ENCODE assay signal across 12 cellular contexts in genomic region chr4:8473198-8473919, GRCh38. TPM values are rescaled to one million over a fixed set of nuclear protein-coding genes. Genes with fewer than 3 reads are reported as not detected.
A peak's percentile ranks its signal among the peaks of the same experiment; 100 is the strongest.
DNase-seq lines count a peak whose midpoint lies in the region; ATAC-seq and TF ChIP-seq lines count a peak whose summit lies in the region.
"Had no signal": no experiment of that assay in that cellular context is flagged by ENCODE, and none has a peak within 500 bp of the region (broad histone marks: within the 10 kb centered on the region; RNA-seq: fewer than 3 reads in every experiment).

No MANE protein-coding gene starts in this region.

- H3K36me3 ChIP-seq in PC-9 (ENCODE audit: low read depth) (no peaks in the 10 kb centered on the region), muscle layer of colon (ENCODE audit: insufficient read depth, low read length) (peaks cover 30% of the 10 kb centered on the region), thyroid gland (peaks cover 6 to 7% of the 10 kb centered on the region in 2 donors)
- no peaks in the 10 kb centered on the region for H3K36me3 ChIP-seq in CD8-positive, alpha-beta T cell (ENCODE audit: insufficient read depth, low read length)

- peaks cover 13% of the 10 kb centered on the region; the same call in 1 of the 2 replicates for H3F3A ChIP-seq in PC-9 (ENCODE audit: insufficient read depth, low read depth)

- peak overlapping the region; percentile 19 for H3K27ac Mint-ChIP-seq in dendritic cell treated with granulocyte-macrophage colony-stimulating factor and Interleukin-4, amounts not matched to agents 40 ng/mL and 50 ng/mL, for 4 days
- H3K27ac Mint-ChIP-seq in CD8-positive, alpha-beta T cell, result no peak overlapping the region
- no peak overlapping the region for H3K27ac Mint-ChIP-seq in activated CD4-positive, alpha-beta memory T cell treated with anti-CD3 and anti-CD28 coated beads for 36 hours
- no peak overlapping the region for H3K27ac Mint-ChIP-seq in activated CD8-positive, alpha-beta T cell treated with anti-CD3 and anti-CD28 coated beads, Interleukin-2, amount 10 ng/mL, durations not matched to agents 7 days and 5 days
- H3K27ac Mint-ChIP-seq: activated naive CD8-positive, alpha-beta T cell treated with anti-CD3 and anti-CD28 coated beads, Interleukin-2, amount 50 U/mL, for 24 hours had no signal

- TF ChIP-seq CTCF in PC-9 (conservative IDR thresholded peaks at IDR 0.05), result no peak
- TF ChIP-seq CTCF in thyroid gland (IDR thresholded peaks at IDR 0.05), result peak in 4 of 6 experiments; percentile 43 to 70 (median 50)
- TF ChIP-seq CTCF in CD8-positive, alpha-beta T cell (IDR thresholded peaks at IDR 0.05), result no peak

- 40 to 44% methylated on average over 17 to 20 of the region's 23 CpGs for WGBS in thyroid gland, 2 donors

- no peaks in the 10 kb centered on the region for H3K27me3 Mint-ChIP-seq in dendritic cell treated with granulocyte-macrophage colony-stimulating factor and Interleukin-4, amounts not matched to agents 40 ng/mL and 50 ng/mL, for 4 days
- no peaks in the 10 kb centered on the region for H3K27me3 Mint-ChIP-seq in CD8-positive, alpha-beta T cell (ENCODE audit: low read depth)
- H3K27me3 Mint-ChIP-seq in activated CD4-positive, alpha-beta memory T cell treated with anti-CD3 and anti-CD28 coated beads for 36 hours, result no peaks in the 10 kb centered on the region
- H3K27me3 Mint-ChIP-seq in activated CD8-positive, alpha-beta T cell treated with anti-CD3 and anti-CD28 coated beads, Interleukin-2, amount 10 ng/mL, durations not matched to agents 7 days and 5 days (ENCODE audit: low read depth), result no peaks in the 10 kb centered on the region
- H3K27me3 Mint-ChIP-seq: activated naive CD8-positive, alpha-beta T cell treated with anti-CD3 and anti-CD28 coated beads, Interleukin-2, amount 50 U/mL, for 24 hours had no signal

- no TSS peak for BruUV-seq in PC-9 (replicated peaks; lab: Mats Ljungman, UMichigan)

- no peak overlapping the region for H3K4me3 Mint-ChIP-seq in dendritic cell treated with granulocyte-macrophage colony-stimulating factor and Interleukin-4, amounts not matched to agents 40 ng/mL and 50 ng/mL, for 4 days
- H3K4me3 Mint-ChIP-seq in CD8-positive, alpha-beta T cell, result no peak overlapping the region
- no peak overlapping the region for H3K4me3 Mint-ChIP-seq in activated CD4-positive, alpha-beta memory T cell treated with anti-CD3 and anti-CD28 coated beads for 36 hours
- H3K4me3 Mint-ChIP-seq in activated CD8-positive, alpha-beta T cell treated with anti-CD3 and anti-CD28 coated beads, Interleukin-2, amount 10 ng/mL, durations not matched to agents 7 days and 5 days, result no peak overlapping the region
- H3K4me3 Mint-ChIP-seq: activated naive CD8-positive, alpha-beta T cell treated with anti-CD3 and anti-CD28 coated beads, Interleukin-2, amount 50 U/mL, for 24 hours had no signal

- H3K9me3 ChIP-seq in PC-9 (ENCODE audit: insufficient read depth, low read depth) (no peaks in the 10 kb centered on the region), muscle layer of colon (ENCODE audit: low read length) (no peaks in the 10 kb centered on the region), thyroid gland (no peaks in the 10 kb centered on the region)
- no peaks in the 10 kb centered on the region for H3K9me3 ChIP-seq in CD8-positive, alpha-beta T cell (ENCODE audit: low read length)

- no peaks in the 10 kb centered on the region for H3K9me2 ChIP-seq in PC-9 (ENCODE audit: insufficient read depth)

- H2AFZ ChIP-seq in PC-9, result no peak overlapping the region

- no peak overlapping the region for H3K9ac ChIP-seq in muscle layer of colon (ENCODE audit: low read length)

- no peaks in the 10 kb centered on the region for H3K4me1 Mint-ChIP-seq in dendritic cell treated with granulocyte-macrophage colony-stimulating factor and Interleukin-4, amounts not matched to agents 40 ng/mL and 50 ng/mL, for 4 days (ENCODE audit: low read depth)
- no peaks in the 10 kb centered on the region for H3K4me1 Mint-ChIP-seq in CD8-positive, alpha-beta T cell (ENCODE audit: low read depth)
- no peaks in the 10 kb centered on the region for H3K4me1 Mint-ChIP-seq in activated CD4-positive, alpha-beta memory T cell treated with anti-CD3 and anti-CD28 coated beads for 36 hours (ENCODE audit: low read depth)
- H3K4me1 Mint-ChIP-seq in activated CD8-positive, alpha-beta T cell treated with anti-CD3 and anti-CD28 coated beads, Interleukin-2, amount 10 ng/mL, durations not matched to agents 7 days and 5 days (ENCODE audit: low read depth), result no peaks in the 10 kb centered on the region
- H3K4me1 Mint-ChIP-seq: activated naive CD8-positive, alpha-beta T cell treated with anti-CD3 and anti-CD28 coated beads, Interleukin-2, amount 50 U/mL, for 24 hours had no signal

- H3K79me2 ChIP-seq in PC-9 (ENCODE audit: low read depth), result no peaks in the 10 kb centered on the region

- DNase-seq in PC-9, result peak in 1 of 2 experiments; percentile 50
- DNase-seq in thyroid gland, result peak; percentile 70 to 82
- DNase-seq in CD8-positive, alpha-beta T cell, result no peak
- no peak for DNase-seq in activated CD4-positive, alpha-beta memory T cell treated with anti-CD3 and anti-CD28 coated beads for 36 hours
- DNase-seq in activated CD8-positive, alpha-beta T cell treated with anti-CD3 and anti-CD28 coated beads, Interleukin-2, amount 10 ng/mL, durations not matched to agents 7 days and 5 days, result no peak
- DNase-seq: activated naive CD8-positive, alpha-beta T cell treated with anti-CD3 and anti-CD28 coated beads, Interleukin-2, amount 50 U/mL, for 24 hours; DMS79 treated with DMSO at 0.1 percent for 48 hours; NCI-H1694; T-helper 2 cell had no signal

- H3K36me3 Mint-ChIP-seq in dendritic cell treated with granulocyte-macrophage colony-stimulating factor and Interleukin-4, amounts not matched to agents 40 ng/mL and 50 ng/mL, for 4 days (ENCODE audit: low read depth), result peaks cover 82% of the 10 kb centered on the region
- H3K36me3 Mint-ChIP-seq in CD8-positive, alpha-beta T cell, result peaks cover 49% of the 10 kb centered on the region
- peaks cover 22% of the 10 kb centered on the region for H3K36me3 Mint-ChIP-seq in activated CD4-positive, alpha-beta memory T cell treated with anti-CD3 and anti-CD28 coated beads for 36 hours
- H3K36me3 Mint-ChIP-seq in activated CD8-positive, alpha-beta T cell treated with anti-CD3 and anti-CD28 coated beads, Interleukin-2, amount 10 ng/mL, durations not matched to agents 7 days and 5 days (ENCODE audit: low read depth), result peaks cover 5% of the 10 kb centered on the region

- no peaks in the 10 kb centered on the region for H3K9me3 Mint-ChIP-seq in dendritic cell treated with granulocyte-macrophage colony-stimulating factor and Interleukin-4, amounts not matched to agents 40 ng/mL and 50 ng/mL, for 4 days
- no peaks in the 10 kb centered on the region for H3K9me3 Mint-ChIP-seq in CD8-positive, alpha-beta T cell
- H3K9me3 Mint-ChIP-seq in activated CD4-positive, alpha-beta memory T cell treated with anti-CD3 and anti-CD28 coated beads for 36 hours, result no peaks in the 10 kb centered on the region
- H3K9me3 Mint-ChIP-seq in activated CD8-positive, alpha-beta T cell treated with anti-CD3 and anti-CD28 coated beads, Interleukin-2, amount 10 ng/mL, durations not matched to agents 7 days and 5 days (ENCODE audit: insufficient read depth), result no peaks in the 10 kb centered on the region
- H3K9me3 Mint-ChIP-seq: activated naive CD8-positive, alpha-beta T cell treated with anti-CD3 and anti-CD28 coated beads, Interleukin-2, amount 50 U/mL, for 24 hours had no signal

- no peak overlapping the region for H3K4me2 ChIP-seq in PC-9

- H3K4me3 ChIP-seq in PC-9 (no peak overlapping the region), muscle layer of colon (ENCODE audit: low read depth in 1 of 2, low read length in 2 of 2) (peak overlapping the region in 1 of 2 donors; percentile 31), thyroid gland (replicated peaks in 1 of 3) (peak overlapping the region in 1 of 3 donors; percentile 9)
- no peak overlapping the region for H3K4me3 ChIP-seq in CD8-positive, alpha-beta T cell (ENCODE audit: low read depth, low read length)

- no peak for ATAC-seq in CD8-positive, alpha-beta T cell
- ATAC-seq in HG02938 (IDR thresholded peaks at IDR 0.05; ENCODE audit: unreplicated experiment), result no peak
- no peak for ATAC-seq in activated CD8-positive, alpha-beta T cell treated with anti-CD3 and anti-CD28 coated beads, Interleukin-2, amount 10 ng/mL, durations not matched to agents 7 days and 5 days
- ATAC-seq: activated naive CD8-positive, alpha-beta T cell treated with anti-CD3 and anti-CD28 coated beads, Interleukin-2, amount 50 U/mL, for 24 hours had no signal

- intact Hi-C loops in PC-9 (cut with micrococcal nuclease; ENCODE audit: unreplicated experiment) (loop anchor here (1.0 kb wide), 3 partner anchors 61 to 121 kb away; no protein-coding TSS in a partner anchor), thyroid gland (cut with DNase I) (loop anchor here (5.0 kb wide), 1 partner anchor 34 kb away; no protein-coding TSS in a partner anchor)
- intact Hi-C loops in dendritic cell treated with granulocyte-macrophage colony-stimulating factor and Interleukin-4, amounts not matched to agents 40 ng/mL and 50 ng/mL, for 4 days (cut with micrococcal nuclease), result no loop called here
- intact Hi-C loops in CD8-positive, alpha-beta T cell (cut with DNase I, micrococcal nuclease), result no loop called here
- intact Hi-C loops in activated CD4-positive, alpha-beta memory T cell treated with anti-CD3 and anti-CD28 coated beads for 36 hours (cut with micrococcal nuclease), result no loop called here

- POLR2A ChIA-PET in PC-9 (lab: Charles Lee; ENCODE audit: unreplicated experiment), result interaction anchor here (0.6 kb wide), 2 partner anchors 22 to 76 kb away, joined by 3 to 4 read pairs; no protein-coding TSS in a partner anchor
- POLR2A ChIA-PET in CD8-positive, alpha-beta T cell (lab: Charles Lee), result no interaction called here
- POLR2A ChIA-PET in activated CD4-positive, alpha-beta memory T cell treated with anti-CD3 and anti-CD28 coated beads for 36 hours (lab: Charles Lee), result no interaction called here
- POLR2A ChIA-PET in activated CD8-positive, alpha-beta T cell treated with anti-CD3 and anti-CD28 coated beads, Interleukin-2, amount 10 ng/mL, durations not matched to agents 7 days and 5 days (lab: Charles Lee), result no interaction called here

- H3K27me3 ChIP-seq in PC-9 (ENCODE audit: insufficient read depth, low read depth) (no peaks in the 10 kb centered on the region), muscle layer of colon (ENCODE audit: control insufficient read depth in 1 of 2, insufficient read depth in 2 of 2, low read length in 2 of 2) (no peaks in the 10 kb centered on the region), thyroid gland (no peaks in the 10 kb centered on the region)
- no peaks in the 10 kb centered on the region for H3K27me3 ChIP-seq in CD8-positive, alpha-beta T cell (ENCODE audit: insufficient read depth, low read length)

- H3K4me1 ChIP-seq in PC-9 (replicated peaks; ENCODE audit: insufficient read depth) (peaks cover 15% of the 10 kb centered on the region; the same call in 1 of the 2 replicates), muscle layer of colon (ENCODE audit: insufficient read depth, low read length) (peaks cover 23% of the 10 kb centered on the region), thyroid gland (peaks cover 32 to 49% of the 10 kb centered on the region in 2 donors)
- no peaks in the 10 kb centered on the region for H3K4me1 ChIP-seq in CD8-positive, alpha-beta T cell (ENCODE audit: insufficient read depth, low read length)

- H4K20me1 ChIP-seq in PC-9 (ENCODE audit: insufficient read depth), result no peaks in the 10 kb centered on the region

- TF ChIP-seq POLR2A in thyroid gland (IDR thresholded peaks at IDR 0.05), result no peak

- CTCF ChIA-PET in PC-9 (lab: Charles Lee), result interaction anchor here (0.6 to 1.2 kb wide), 2 partner anchors 61 to 64 kb away, joined by 3 read pairs; no protein-coding TSS in a partner anchor
- CTCF ChIA-PET in CD8-positive, alpha-beta T cell (lab: Charles Lee), result no interaction called here
- CTCF ChIA-PET in activated CD4-positive, alpha-beta memory T cell treated with anti-CD3 and anti-CD28 coated beads for 36 hours (lab: Charles Lee), result no interaction called here
- CTCF ChIA-PET in activated CD8-positive, alpha-beta T cell treated with anti-CD3 and anti-CD28 coated beads, Interleukin-2, amount 10 ng/mL, durations not matched to agents 7 days and 5 days (lab: Charles Lee), result no interaction called here

- peak overlapping the region; percentile 58 for H3K27ac ChIP-seq in PC-9
- peak overlapping the region; percentile 53 for H3K27ac ChIP-seq in muscle layer of colon (ENCODE audit: low read depth, low read length)
- H3K27ac ChIP-seq in thyroid gland, result peak overlapping the region; percentile 85 to 97 (median 96)
- no peak overlapping the region for H3K27ac ChIP-seq in CD8-positive, alpha-beta T cell (ENCODE audit: low read depth, low read length)

RNA-seq across cellular contexts. Expression of gene TRMT44, which starts 32.8 kb away (rescaled TPM):
- total RNA-seq in PC-9 (2021) (17.4 and 17.9 TPM in 2 replicates), thyroid gland (10 to 100 TPM; 36.4 to 56.4 (median 43.9) TPM)
- 10 to 100 TPM; 34.9 to 44.2 TPM for total RNA-seq in CD8-positive, alpha-beta T cell
- total RNA-seq in activated CD4-positive, alpha-beta memory T cell treated with anti-CD3 and anti-CD28 coated beads for 36 hours, result 10 to 100 TPM; 24.1 to 29.2 TPM
- 10 to 100 TPM; 18.5 to 22.2 TPM for total RNA-seq in activated CD8-positive, alpha-beta T cell treated with anti-CD3 and anti-CD28 coated beads, Interleukin-2, amount 10 ng/mL, durations not matched to agents 7 days and 5 days

RNA-seq across cellular contexts. Expression of gene ACOX3, which starts 32.8 kb away (rescaled TPM):
- total RNA-seq in PC-9 (2021) (21.0 and 26.1 TPM in 2 replicates), thyroid gland (10 to 100 TPM; 28.2 to 61.8 (median 47.7) TPM)
- 1 to 10 TPM; 5.3 to 5.8 TPM for total RNA-seq in CD8-positive, alpha-beta T cell
- 10 to 100 TPM; 42.3 to 45.8 TPM for total RNA-seq in activated CD4-positive, alpha-beta memory T cell treated with anti-CD3 and anti-CD28 coated beads for 36 hours
- total RNA-seq in activated CD8-positive, alpha-beta T cell treated with anti-CD3 and anti-CD28 coated beads, Interleukin-2, amount 10 ng/mL, durations not matched to agents 7 days and 5 days, result 10 to 100 TPM; 13.2 to 13.6 TPM

Comparison
In these comparisons a context has a peak if more than half of its experiments do, and no peak if none do; other contexts are left out.
1. DNase-seq: peak in thyroid gland (2 of 2); none in CD8-positive, alpha-beta T cell (0 of 7), activated CD4-positive, alpha-beta memory T cell treated with anti-CD3 and anti-CD28 coated beads for 36 hours (single experiment) and activated CD8-positive, alpha-beta T cell treated with anti-CD3 and anti-CD28 coated beads, Interleukin-2, amount 10 ng/mL, durations not matched to agents 7 days and 5 days (single experiment).
2. CTCF ChIP-seq: peak in thyroid gland (4 of 6); none in PC-9 (single experiment) and CD8-positive, alpha-beta T cell (single experiment).
3. intact Hi-C loops: an anchor here in PC-9 (1.0 kb wide) and thyroid gland (5.0 kb wide); none called in dendritic cell treated with granulocyte-macrophage colony-stimulating factor and Interleukin-4, amounts not matched to agents 40 ng/mL and 50 ng/mL, for 4 days, CD8-positive, alpha-beta T cell and activated CD4-positive, alpha-beta memory T cell treated with anti-CD3 and anti-CD28 coated beads for 36 hours.